ENCODE assay signal across 9 cellular contexts in the genomic region with DNA sequence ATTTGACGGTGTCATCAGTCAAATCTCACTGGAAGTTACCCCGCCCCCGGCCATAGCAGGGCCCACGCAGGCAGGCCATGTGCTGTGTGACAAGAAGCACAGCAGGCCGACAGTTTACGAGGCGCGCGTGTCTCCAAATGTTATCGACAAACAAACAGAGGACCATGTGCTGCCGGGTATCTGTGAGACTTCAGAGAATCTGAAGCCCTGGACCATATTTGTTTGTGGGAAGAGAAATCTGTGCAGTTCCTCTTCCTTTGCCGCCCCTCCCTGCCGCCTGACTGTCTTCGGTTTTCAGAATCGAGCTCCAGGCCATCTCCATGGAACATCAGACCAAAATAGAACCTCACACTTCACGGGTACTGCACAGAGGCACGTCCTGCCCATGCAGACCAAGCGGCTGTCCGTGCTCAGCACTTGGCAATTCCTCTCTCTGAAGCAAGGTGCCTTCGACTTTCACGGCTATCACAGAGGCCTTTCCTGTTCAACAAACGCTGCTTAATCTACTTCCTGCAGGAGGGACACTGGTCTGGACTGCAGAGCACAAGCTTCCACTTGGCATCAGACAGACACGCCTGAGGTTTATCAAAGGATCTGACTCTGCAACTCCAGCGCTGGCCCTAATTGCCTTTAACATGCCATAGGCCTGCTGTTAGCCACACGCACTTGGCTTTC.
DNase-seq lines count a peak whose midpoint lies in the region; ATAC-seq and TF ChIP-seq lines count a peak whose summit lies in the region.
"Had no signal": no experiment of that assay in that cellular context is flagged by ENCODE, and none has a peak within 500 bp of the region (broad histone marks: within the 10 kb centered on the region; RNA-seq: fewer than 3 reads in every experiment).

No MANE protein-coding gene starts in this region.

- no peak overlapping the region for H3K4me2 ChIP-seq in IMR-90 (ENCODE audit: low read depth, low read length)

- no TSS peak for BruUV-seq in IMR-90 (replicated peaks; lab: Mats Ljungman, UMichigan)

- no peaks in the 10 kb centered on the region for H4K20me1 ChIP-seq in IMR-90 (ENCODE audit: insufficient read depth, low read length)

- H2AK9ac ChIP-seq in IMR-90 (replicated peaks; ENCODE audit: low read depth, low read length, poor library complexity), result peak overlapping the region; percentile 76

- H3K9me3 ChIP-seq in IMR-90 (ENCODE audit: control insufficient read depth, insufficient read depth, low read length), result no peaks in the 10 kb centered on the region

- H2BK120ac ChIP-seq in IMR-90 (ENCODE audit: low read depth, low read length), result no peak overlapping the region

- H2AFZ ChIP-seq in IMR-90 (replicated peaks; ENCODE audit: low read length, poor library complexity), result peak overlapping the region; percentile 77

- H2BK5ac ChIP-seq in IMR-90 (ENCODE audit: low read depth, low read length, poor library complexity, severe bottlenecking), result no peak overlapping the region

- H3K27me3 ChIP-seq in IMR-90 (ENCODE audit: control insufficient read depth, insufficient read depth, low read length), result no peaks in the 10 kb centered on the region

- H3K56ac ChIP-seq in IMR-90 (ENCODE audit: extremely low read depth, insufficient read depth, low read length), result no peak overlapping the region

- H3K14ac ChIP-seq in IMR-90 (replicated peaks; ENCODE audit: low read depth, low read length), result no peak overlapping the region

- no peak overlapping the region for H3K23ac ChIP-seq in IMR-90 (ENCODE audit: low read depth, low read length)

- no peak; the same call in 1 of the 2 replicates for ATAC-seq in IMR-90 (ENCODE audit: low read depth)
- no peak for ATAC-seq in HG02763 (IDR thresholded peaks at IDR 0.05; ENCODE audit: unreplicated experiment)

- no peaks in the 10 kb centered on the region for H3K9me3 Mint-ChIP-seq in activated T-helper 1 cell treated with anti-CD3 and anti-CD28 coated beads, Interleukin-12 subunit alpha, Interleukin-12 subunit beta, Interleukin-2, Interleukin-4 antibody, amounts not matched to agents 30 ng/mL and 10 ng/mL and 1 ng/mL, durations not matched to agents 14 hours and 24 hours and 36 hours

- H3K9me1 ChIP-seq in IMR-90 (ENCODE audit: insufficient read depth, low read length), result no peaks in the 10 kb centered on the region

- no peak overlapping the region for H2AK5ac ChIP-seq in IMR-90 (ENCODE audit: low read depth, low read length)

- peak overlapping the region; percentile 72 for H3K4me3 Mint-ChIP-seq in activated T-helper 1 cell treated with anti-CD3 and anti-CD28 coated beads, Interleukin-12 subunit alpha, Interleukin-12 subunit beta, Interleukin-2, Interleukin-4 antibody, amounts not matched to agents 30 ng/mL and 10 ng/mL and 1 ng/mL, durations not matched to agents 14 hours and 24 hours and 36 hours

- WGBS in IMR-90 (ENCODE audit: extremely low coverage in 2 of 2, insufficient read length in 1 of 2), 2 experiments, result 52% methylated on average over 10 of the region's 25 CpGs; no CpG with 5 or more reads in 1 of the 2 experiments

- H3K27me3 Mint-ChIP-seq in activated T-helper 1 cell treated with anti-CD3 and anti-CD28 coated beads, Interleukin-12 subunit alpha, Interleukin-12 subunit beta, Interleukin-2, Interleukin-4 antibody, amounts not matched to agents 30 ng/mL and 10 ng/mL and 1 ng/mL, durations not matched to agents 14 hours and 24 hours and 36 hours (ENCODE audit: insufficient read depth), result no peaks in the 10 kb centered on the region

- no peak overlapping the region for H3K18ac ChIP-seq in IMR-90 (ENCODE audit: low read depth, low read length)

- no peak for TF ChIP-seq POLR2A in IMR-90 (IDR thresholded peaks at IDR 0.05; ENCODE audit: low read depth, low read length)

- H2BK15ac ChIP-seq in IMR-90 (ENCODE audit: low read depth, low read length), result no peak overlapping the region

- H4K91ac ChIP-seq in IMR-90 (ENCODE audit: insufficient read depth, low read depth, low read length), result no peak overlapping the region

- dilution Hi-C loops in IMR-90 (cut with HindIII; ENCODE audit: low sequenced_read_pairs, unreplicated experiment), result no loop called here

- no peak overlapping the region for H3K4ac ChIP-seq in IMR-90 (ENCODE audit: low read depth, low read length)

- peaks cover 73% of the 10 kb centered on the region for H3K4me1 Mint-ChIP-seq in activated T-helper 1 cell treated with anti-CD3 and anti-CD28 coated beads, Interleukin-12 subunit alpha, Interleukin-12 subunit beta, Interleukin-2, Interleukin-4 antibody, amounts not matched to agents 30 ng/mL and 10 ng/mL and 1 ng/mL, durations not matched to agents 14 hours and 24 hours and 36 hours (ENCODE audit: low read depth)

- H3K27ac Mint-ChIP-seq in activated T-helper 1 cell treated with anti-CD3 and anti-CD28 coated beads, Interleukin-12 subunit alpha, Interleukin-12 subunit beta, Interleukin-2, Interleukin-4 antibody, amounts not matched to agents 30 ng/mL and 10 ng/mL and 1 ng/mL, durations not matched to agents 14 hours and 24 hours and 36 hours, result peak overlapping the region; percentile 82

- no peak for TF ChIP-seq CTCF in IMR-90 (conservative IDR thresholded peaks at IDR 0.05; ENCODE audit: low read depth, low read length)

- TF ChIP-seq RAD21 in IMR-90 (IDR thresholded peaks at IDR 0.05; ENCODE audit: low read length), result no peak

- H3K4me1 ChIP-seq in IMR-90 (ENCODE audit: control insufficient read depth, insufficient read depth, low read length), result no peaks in the 10 kb centered on the region

- no peak for DNase-seq in IMR-90
- no peak for DNase-seq in activated T-helper 1 cell treated with anti-CD3 and anti-CD28 coated beads, Interleukin-12 subunit alpha, Interleukin-12 subunit beta, Interleukin-2, Interleukin-4 antibody, amounts not matched to agents 30 ng/mL and 10 ng/mL and 1 ng/mL, durations not matched to agents 14 hours and 24 hours and 36 hours (ENCODE audit: low spot score)
- DNase-seq in kidney tubule cell (ENCODE audit: low spot score), result peak; percentile 8
- DNase-seq in stimulated activated CD4-positive, alpha-beta T cell treated with anti-CD3 and anti-CD28 coated beads, Interleukin-4, amount 100 ng/mL, for 1 hour, result peak; percentile 69
- no peak for DNase-seq in ecto neural progenitor cell (ENCODE audit: low spot score)
- no peak for DNase-seq in GF-D8 (lab: John Stamatoyannopoulos, UW)
- DNase-seq in NCI-H2171 treated with DMSO at 0.1 percent for 48 hours (lab: John Stamatoyannopoulos, UW), result no peak
- DNase-seq: NCI-H1092 treated with DMSO at 0.1 percent for 48 hours had no signal

- no peak overlapping the region for H3K4me3 ChIP-seq in IMR-90 (ENCODE audit: insufficient read depth, low read depth, low read length)

- no peak overlapping the region for H2BK20ac ChIP-seq in IMR-90 (ENCODE audit: low read depth, low read length)

- H3K27ac ChIP-seq in IMR-90 (ENCODE audit: insufficient read depth, low read length), result no peak overlapping the region

- no peak overlapping the region for H4K5ac ChIP-seq in IMR-90 (ENCODE audit: low read depth, low read length)

- H3K36me3 ChIP-seq in IMR-90 (ENCODE audit: control insufficient read depth, insufficient read depth, low read length), result no peaks in the 10 kb centered on the region

- H4K8ac ChIP-seq in IMR-90 (ENCODE audit: low read depth in 2 of 2, low read length in 2 of 2), result no peak overlapping the region

- peaks cover 59% of the 10 kb centered on the region for H3K36me3 Mint-ChIP-seq in activated T-helper 1 cell treated with anti-CD3 and anti-CD28 coated beads, Interleukin-12 subunit alpha, Interleukin-12 subunit beta, Interleukin-2, Interleukin-4 antibody, amounts not matched to agents 30 ng/mL and 10 ng/mL and 1 ng/mL, durations not matched to agents 14 hours and 24 hours and 36 hours (ENCODE audit: low read depth)

- CTCF ChIA-PET in IMR-90 (lab: Yijun Ruan, JAX), result interaction anchor here (0.9 to 1.7 kb wide), 2 partner anchors 65 to 407 kb away, joined by 3 to 6 read pairs; no protein-coding TSS in a partner anchor

- H3K9ac ChIP-seq in IMR-90 (ENCODE audit: low read depth, low read length), result no peak overlapping the region

- no peaks in the 10 kb centered on the region for H3K79me1 ChIP-seq in IMR-90 (ENCODE audit: low read depth in 1 of 2, low read length in 2 of 2)

- POLR2A ChIA-PET in IMR-90 (lab: Charles Lee; ENCODE audit: unreplicated experiment), result no interaction called here

- intact Hi-C loops in IMR-90 (cut with micrococcal nuclease), result no loop called here
- intact Hi-C loops in activated T-helper 1 cell treated with anti-CD3 and anti-CD28 coated beads, Interleukin-12 subunit alpha, Interleukin-12 subunit beta, Interleukin-2, Interleukin-4 antibody, amounts not matched to agents 30 ng/mL and 10 ng/mL and 1 ng/mL, durations not matched to agents 14 hours and 24 hours and 36 hours (cut with micrococcal nuclease), result no loop called here

- in situ Hi-C loops in IMR-90 (cut with MboI; ENCODE audit: low sequenced_read_pairs), result no loop called here

TF ChIP-seq in IMR-90, 13 proteins besides CTCF, POLR2A, EP300 and RAD21 (continues in another document):
- no peak for TF ChIP-seq CEBPB (IDR thresholded peaks at IDR 0.05; ENCODE audit: low read depth, low read length)
- no peak for TF ChIP-seq NFE2L2 (IDR thresholded peaks at IDR 0.05; ENCODE audit: low read depth, low read length)
- TF ChIP-seq, protein P1, sequence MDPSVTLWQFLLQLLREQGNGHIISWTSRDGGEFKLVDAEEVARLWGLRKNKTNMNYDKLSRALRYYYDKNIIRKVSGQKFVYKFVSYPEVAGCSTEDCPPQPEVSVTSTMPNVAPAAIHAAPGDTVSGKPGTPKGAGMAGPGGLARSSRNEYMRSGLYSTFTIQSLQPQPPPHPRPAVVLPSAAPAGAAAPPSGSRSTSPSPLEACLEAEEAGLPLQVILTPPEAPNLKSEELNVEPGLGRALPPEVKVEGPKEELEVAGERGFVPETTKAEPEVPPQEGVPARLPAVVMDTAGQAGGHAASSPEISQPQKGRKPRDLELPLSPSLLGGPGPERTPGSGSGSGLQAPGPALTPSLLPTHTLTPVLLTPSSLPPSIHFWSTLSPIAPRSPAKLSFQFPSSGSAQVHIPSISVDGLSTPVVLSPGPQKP (IDR thresholded peaks at IDR 0.05; ENCODE audit: borderline replicate concordance, low read depth, low read length), result no peak
- no peak for TF ChIP-seq SMC3 (IDR thresholded peaks at IDR 0.05; ENCODE audit: low read depth, low read length)
- TF ChIP-seq FOS (IDR thresholded peaks at IDR 0.05; ENCODE audit: low read depth, low read length), result no peak
- TF ChIP-seq RFX5 (IDR thresholded peaks at IDR 0.05; ENCODE audit: low read depth, low read length), result no peak
- no peak for TF ChIP-seq MAFK (IDR thresholded peaks at IDR 0.05; ENCODE audit: low read depth, low read length)
- no peak for TF ChIP-seq MAZ (IDR thresholded peaks at IDR 0.05; ENCODE audit: borderline replicate concordance, low read depth, low read length)
- TF ChIP-seq MXI1 (IDR thresholded peaks at IDR 0.05; ENCODE audit: borderline replicate concordance, low read depth, low read length), result no peak
- no peak for TF ChIP-seq CHD1 (IDR thresholded peaks at IDR 0.05; ENCODE audit: low read depth, low read length)
- no peak for TF ChIP-seq BHLHE40 (IDR thresholded peaks at IDR 0.05; ENCODE audit: low read depth, low read length)
- TF ChIP-seq RCOR1 (IDR thresholded peaks at IDR 0.05; ENCODE audit: insufficient replicate concordance, low read length), result no peak

Comparison
In these comparisons a context has a peak if more than half of its experiments do, and no peak if none do; other contexts are left out.
1. DNase-seq: peak in kidney tubule cell (single experiment) and stimulated activated CD4-positive, alpha-beta T cell treated with anti-CD3 and anti-CD28 coated beads, Interleukin-4, amount 100 ng/mL, for 1 hour (single experiment); none in IMR-90 (single experiment), activated T-helper 1 cell treated with anti-CD3 and anti-CD28 coated beads, Interleukin-12 subunit alpha, Interleukin-12 subunit beta, Interleukin-2, Interleukin-4 antibody, amounts not matched to agents 30 ng/mL and 10 ng/mL and 1 ng/mL, durations not matched to agents 14 hours and 24 hours and 36 hours (single experiment), ecto neural progenitor cell (single experiment), GF-D8 (single experiment) and NCI-H2171 treated with DMSO at 0.1 percent for 48 hours (single experiment).